Comparison of ENCODE assay signal across 1 cellular context in genomic region chr6:85494551-85495337, GRCh38.
TF ChIP-seq lines count a peak whose summit lies in the region.

No MANE protein-coding gene starts in this region.

TF ChIP-seq in HepG2, 621 proteins besides CTCF, POLR2A, EP300 and RAD21 (continued from another document):
- TF ChIP-seq, protein P1, sequence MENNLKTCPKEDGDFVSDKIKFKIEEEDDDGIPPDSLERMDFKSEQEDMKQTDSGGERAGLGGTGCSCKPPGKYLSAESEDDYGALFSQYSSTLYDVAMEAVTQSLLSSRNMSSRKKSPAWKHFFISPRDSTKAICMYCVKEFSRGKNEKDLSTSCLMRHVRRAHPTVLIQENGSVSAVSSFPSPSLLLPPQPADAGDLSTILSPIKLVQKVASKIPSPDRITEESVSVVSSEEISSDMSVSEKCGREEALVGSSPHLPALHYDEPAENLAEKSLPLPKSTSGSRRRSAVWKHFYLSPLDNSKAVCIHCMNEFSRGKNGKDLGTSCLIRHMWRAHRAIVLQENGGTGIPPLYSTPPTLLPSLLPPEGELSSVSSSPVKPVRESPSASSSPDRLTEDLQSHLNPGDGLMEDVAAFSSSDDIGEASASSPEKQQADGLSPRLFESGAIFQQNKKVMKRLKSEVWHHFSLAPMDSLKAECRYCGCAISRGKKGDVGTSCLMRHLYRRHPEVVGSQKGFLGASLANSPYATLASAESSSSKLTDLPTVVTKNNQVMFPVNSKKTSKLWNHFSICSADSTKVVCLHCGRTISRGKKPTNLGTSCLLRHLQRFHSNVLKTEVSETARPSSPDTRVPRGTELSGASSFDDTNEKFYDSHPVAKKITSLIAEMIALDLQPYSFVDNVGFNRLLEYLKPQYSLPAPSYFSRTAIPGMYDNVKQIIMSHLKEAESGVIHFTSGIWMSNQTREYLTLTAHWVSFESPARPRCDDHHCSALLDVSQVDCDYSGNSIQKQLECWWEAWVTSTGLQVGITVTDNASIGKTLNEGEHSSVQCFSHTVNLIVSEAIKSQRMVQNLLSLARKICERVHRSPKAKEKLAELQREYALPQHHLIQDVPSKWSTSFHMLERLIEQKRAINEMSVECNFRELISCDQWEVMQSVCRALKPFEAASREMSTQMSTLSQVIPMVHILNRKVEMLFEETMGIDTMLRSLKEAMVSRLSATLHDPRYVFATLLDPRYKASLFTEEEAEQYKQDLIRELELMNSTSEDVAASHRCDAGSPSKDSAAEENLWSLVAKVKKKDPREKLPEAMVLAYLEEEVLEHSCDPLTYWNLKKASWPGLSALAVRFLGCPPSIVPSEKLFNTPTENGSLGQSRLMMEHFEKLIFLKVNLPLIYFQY (CRISPR knock-in tag; IDR thresholded peaks at IDR 0.05; ENCODE audit: borderline replicate concordance) = no peak
- TF ChIP-seq CBX2 (IDR thresholded peaks at IDR 0.05; ENCODE audit: low read depth, low read length) (no peak), CBX2 (CRISPR knock-in tag; IDR thresholded peaks at IDR 0.05; ENCODE audit: low read depth) (no peak), ZNF605 (CRISPR knock-in tag; IDR thresholded peaks at IDR 0.05) (no peak), PHF21A (CRISPR knock-in tag; IDR thresholded peaks at IDR 0.05) (no peak)
